ENCODE assay signal across 11 cellular contexts in the genomic region with DNA sequence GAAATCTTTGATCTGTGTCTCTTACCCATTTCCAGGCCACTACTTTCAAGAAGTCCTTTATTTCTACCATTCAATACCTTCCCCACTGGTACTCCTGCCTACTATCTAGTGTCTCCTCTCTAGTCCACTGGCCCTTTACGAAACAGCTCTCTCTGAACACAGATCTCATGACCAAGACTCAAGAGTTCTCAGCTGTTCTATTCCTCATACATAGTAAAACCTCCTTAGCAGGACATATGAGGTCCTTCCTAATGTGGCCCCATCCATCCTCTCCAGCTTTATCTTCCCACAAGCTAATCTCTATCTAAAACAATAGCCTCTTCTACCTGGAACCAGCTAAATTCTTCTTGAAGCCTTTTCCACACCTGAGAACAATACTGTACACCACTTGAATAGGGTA. TPM values are rescaled to one million over a fixed set of nuclear protein-coding genes. Genes with fewer than 3 reads are reported as not detected.
DNase-seq lines count a peak whose midpoint lies in the region; ATAC-seq and TF ChIP-seq lines count a peak whose summit lies in the region.
"Had no signal": no experiment of that assay in that cellular context is flagged by ENCODE, and none has a peak within 500 bp of the region (broad histone marks: within the 10 kb centered on the region; RNA-seq: fewer than 3 reads in every experiment).

No MANE protein-coding gene starts in this region.

- no peaks in the 10 kb centered on the region for H3K9me3 Mint-ChIP-seq in stimulated activated effector memory CD8-positive, alpha-beta T cell treated with anti-CD3 and anti-CD28 coated beads, Interleukin-12 subunit alpha, Interleukin-12 subunit beta, amount 100 ng/mL, for 72 hours

- no peak overlapping the region for H3K4me3 Mint-ChIP-seq in stimulated activated effector memory CD8-positive, alpha-beta T cell treated with anti-CD3 and anti-CD28 coated beads, Interleukin-12 subunit alpha, Interleukin-12 subunit beta, amount 100 ng/mL, for 72 hours

- in situ Hi-C loops in SK-MEL-5 (cut with HindIII; ENCODE audit: low pct_unique_long_range_greater_than_20kb, low sequenced_read_pairs), result no loop called here

- no peak for ATAC-seq in HG02884 (IDR thresholded peaks at IDR 0.05; ENCODE audit: unreplicated experiment)
- ATAC-seq in stimulated activated effector memory CD8-positive, alpha-beta T cell treated with anti-CD3 and anti-CD28 coated beads, Interleukin-12 subunit alpha, Interleukin-12 subunit beta, amount 100 ng/mL, for 72 hours, result no peak

- no peak for TF ChIP-seq CTCF in GM10266 (IDR thresholded peaks at IDR 0.05; ENCODE audit: control insufficient read depth, insufficient read depth, low read depth, missing control alignments)
- no peak for TF ChIP-seq CTCF in fibroblast of villous mesenchyme (IDR thresholded peaks at IDR 0.05; ENCODE audit: insufficient read depth, low read depth, low read length)

- peaks cover 53% of the 10 kb centered on the region for H3K36me3 Mint-ChIP-seq in stimulated activated effector memory CD8-positive, alpha-beta T cell treated with anti-CD3 and anti-CD28 coated beads, Interleukin-12 subunit alpha, Interleukin-12 subunit beta, amount 100 ng/mL, for 72 hours

- DNase-seq in AML-193 (lab: John Stamatoyannopoulos, UW) (peak; percentile 12 to 17), GM10266 (ENCODE audit: extremely low spot score) (peak; percentile 9), SK-MEL-5 (ENCODE audit: low read depth, low spot score) (peak; percentile 35), fibroblast of villous mesenchyme (ENCODE audit: low read depth) (peak; percentile 16), NCI-H146 (lab: John Stamatoyannopoulos, UW) (no peak), NCI-H1436 treated with DMSO at 0.1 percent for 48 hours (lab: John Stamatoyannopoulos, UW) (no peak)
- no peak for DNase-seq in stimulated activated effector memory CD8-positive, alpha-beta T cell treated with anti-CD3 and anti-CD28 coated beads, Interleukin-12 subunit alpha, Interleukin-12 subunit beta, amount 100 ng/mL, for 72 hours (ENCODE audit: low spot score in 2 of 2)
- DNase-seq: DMS 273 treated with DMSO at 0.1 percent for 48 hours, NCI-H526 had no signal

- H3K27ac Mint-ChIP-seq in stimulated activated effector memory CD8-positive, alpha-beta T cell treated with anti-CD3 and anti-CD28 coated beads, Interleukin-12 subunit alpha, Interleukin-12 subunit beta, amount 100 ng/mL, for 72 hours, result no peak overlapping the region

- H3K4me1 Mint-ChIP-seq in stimulated activated effector memory CD8-positive, alpha-beta T cell treated with anti-CD3 and anti-CD28 coated beads, Interleukin-12 subunit alpha, Interleukin-12 subunit beta, amount 100 ng/mL, for 72 hours, result peaks cover 54% of the 10 kb centered on the region

- no peak overlapping the region for H3K4me3 ChIP-seq in fibroblast of villous mesenchyme (ENCODE audit: low read depth, low read length)
- H3K4me3 ChIP-seq: skin epidermis had no signal

RNA-seq across cellular contexts. Expression of a gene that starts 2.6 kb away (rescaled TPM):
- 61.5 and 64.9 TPM in 2 replicates for total RNA-seq in SK-MEL-5 (2014; rRNA removed; shearing (Covaris generic))
- polyA plus RNA-seq in SK-MEL-5 (2015; cell fraction: cytosol; rRNA removed), result 22.8 and 30.4 TPM in 2 replicates
- polyA plus RNA-seq in SK-MEL-5 (2015; cell fraction: nucleus; rRNA removed), result 57.5 and 59.4 TPM in 2 replicates
- total RNA-seq in fibroblast of villous mesenchyme, result 30.3 and 39.3 TPM in 2 replicates

Comparison
In these comparisons a context has a peak if more than half of its experiments do, and no peak if none do; other contexts are left out.
1. DNase-seq: peak in AML-193 (2 of 2), GM10266 (single experiment), SK-MEL-5 (single experiment) and fibroblast of villous mesenchyme (single experiment); none in NCI-H146 (single experiment), NCI-H1436 treated with DMSO at 0.1 percent for 48 hours (single experiment) and stimulated activated effector memory CD8-positive, alpha-beta T cell treated with anti-CD3 and anti-CD28 coated beads, Interleukin-12 subunit alpha, Interleukin-12 subunit beta, amount 100 ng/mL, for 72 hours (0 of 2).